7 cellular contexts compared by ENCODE assay signal in genomic region chr4:87005690-87006461, GRCh38.
DNase-seq lines count a peak whose midpoint lies in the region; ATAC-seq, FAIRE-seq and TF ChIP-seq lines count a peak whose summit lies in the region.

No MANE protein-coding gene starts in this region.

- H4K20me1 ChIP-seq in SK-N-SH (ENCODE audit: insufficient read depth): no peaks in the 10 kb centered on the region

- no peak for TF ChIP-seq POLR2A in stomach (IDR thresholded peaks at IDR 0.05)

- peaks cover 30% of the 10 kb centered on the region for H3K79me2 ChIP-seq in SK-N-SH (ENCODE audit: insufficient read depth)

- FAIRE-seq in GM18507 (lab: Jason Lieb, UNC): peak; percentile 84

- peak overlapping the region; percentile 88 to 90 for H3K4me3 ChIP-seq in SK-N-SH (ENCODE audit: low read depth in 2 of 2, low read length in 1 of 2)
- H3K4me3 ChIP-seq in mesodermal cell (ENCODE audit: extremely low read depth, insufficient read depth, low read length, poor library complexity, severe bottlenecking): peak overlapping the region; percentile 83
- H3K4me3 ChIP-seq in stomach: peak overlapping the region; percentile 66 to 81 (median 80)

- TF ChIP-seq EP300 in SK-N-SH (IDR thresholded peaks at IDR 0.05; ENCODE audit: borderline replicate concordance in 1 of 2, low read depth in 1 of 2, low read length in 1 of 2) (no peak), stomach (IDR thresholded peaks at IDR 0.05) (no peak)

- TF ChIP-seq CTCF in SK-N-SH (IDR thresholded peaks at IDR 0.05) (no peak), stomach (IDR thresholded peaks at IDR 0.05) (no peak)

- H3F3A ChIP-seq in SK-N-SH (replicated peaks; ENCODE audit: insufficient read depth): peaks cover 5% of the 10 kb centered on the region

- H3K9me2 ChIP-seq in SK-N-SH: no peaks in the 10 kb centered on the region

- H3K4me2 ChIP-seq in SK-N-SH: peak overlapping the region; percentile 82

- H3K4me1 ChIP-seq in SK-N-SH (ENCODE audit: control insufficient read depth in 1 of 2, insufficient read depth in 2 of 2, low read depth in 1 of 2, low read length in 1 of 2): peaks cover 0 to 11% of the 10 kb centered on the region in 2 experiments; a peak in 2 of 4 replicates
- peaks cover 38% of the 10 kb centered on the region for H3K4me1 ChIP-seq in mesodermal cell (ENCODE audit: control insufficient read depth, insufficient read depth, low read length, poor library complexity, severe bottlenecking)
- H3K4me1 ChIP-seq in stomach: peaks cover 10 to 48% (median 46%) of the 10 kb centered on the region in 4 donors

- H3K27ac ChIP-seq in SK-N-SH (ENCODE audit: low read depth in 2 of 2, low read length in 1 of 2) (peak overlapping the region; percentile 98 to 99), mesodermal cell (ENCODE audit: low read depth, low read length, severe bottlenecking) (peak overlapping the region; percentile 99), stomach (peak overlapping the region; percentile 89 to 97 (median 95))

- H2AFZ ChIP-seq in SK-N-SH (ENCODE audit: low read depth): peak overlapping the region; percentile 57

- no peak for DNase-seq in GM18507 (ENCODE audit: extremely low spot score, insufficient read length, low read depth)
- peak; percentile 28 for DNase-seq in SK-N-SH
- DNase-seq in central memory CD4-positive, alpha-beta T cell: peak; percentile 28
- no peak for DNase-seq in stomach
- DNase-seq in NCI-H1436 (lab: John Stamatoyannopoulos, UW): no peak

- 69% methylated on average over 16 of the region's 16 CpGs for WGBS in SK-N-SH (ENCODE audit: low lambda C conversion rate)
- 60 to 64% methylated on average over 11 of the region's 16 CpGs for WGBS in mesodermal cell (ENCODE audit: insufficient coverage in 2 of 2), 2 experiments
- 8 to 13% (median 11%) methylated on average over 16 of the region's 16 CpGs for WGBS in stomach, 5 donors

- CTCF ChIA-PET in SK-N-SH (lab: Yijun Ruan, JAX): interaction anchor here (0.8 to 5.5 kb wide), 8 partner anchors 22 to 87 kb away, joined by 3 to 35 read pairs (median 6); partner anchors contain the start of gene AFF1

- H3K27me3 ChIP-seq in SK-N-SH (ENCODE audit: insufficient read depth) (no peaks in the 10 kb centered on the region), stomach (no peaks in the 10 kb centered on the region)

- H3K9me3 ChIP-seq in SK-N-SH: no peaks in the 10 kb centered on the region
- no peaks in the 10 kb centered on the region for H3K9me3 ChIP-seq in mesodermal cell (ENCODE audit: control insufficient read depth, low read length)
- H3K9me3 ChIP-seq in stomach: no peaks in the 10 kb centered on the region

- peak; percentile 0 for ATAC-seq in HG03064 (IDR thresholded peaks at IDR 0.05; ENCODE audit: low read depth, unreplicated experiment)

- peak overlapping the region; percentile 96 for H3K9ac ChIP-seq in SK-N-SH

- intact Hi-C loops in stomach (cut with DNase I; ENCODE audit: low total_unique reads): no loop called here

- TF ChIP-seq RAD21 in SK-N-SH (IDR thresholded peaks at IDR 0.05; ENCODE audit: low read length): no peak

- no peaks in the 10 kb centered on the region for H3K36me3 ChIP-seq in SK-N-SH (replicated peaks in 1 of 2; ENCODE audit: control insufficient read depth in 1 of 2, insufficient read depth in 2 of 2, low read length in 1 of 2)
- H3K36me3 ChIP-seq in mesodermal cell (ENCODE audit: control insufficient read depth, insufficient read depth, low read length): no peaks in the 10 kb centered on the region
- no peaks in the 10 kb centered on the region for H3K36me3 ChIP-seq in stomach

- POLR2A ChIA-PET in SK-N-SH (lab: Yijun Ruan, JAX): interaction anchor here (0.6 to 2.2 kb wide), 10 partner anchors 9 to 385 kb away, joined by 3 to 14 read pairs (median 3); partner anchors contain the start of genes AFF1 and HSD17B11

TF ChIP-seq in SK-N-SH, 30 proteins besides CTCF, POLR2A, EP300 and RAD21:
- TF ChIP-seq TCF12 (IDR thresholded peaks at IDR 0.05): no peak
- TF ChIP-seq YY1 (IDR thresholded peaks at IDR 0.05; ENCODE audit: low read depth): no peak
- TF ChIP-seq CHD2 (IDR thresholded peaks at IDR 0.05; ENCODE audit: low read length, partially characterized antibody): no peak
- no peak for TF ChIP-seq NFIC (IDR thresholded peaks at IDR 0.05; ENCODE audit: borderline replicate concordance)
- TF ChIP-seq MEF2A (IDR thresholded peaks at IDR 0.05; ENCODE audit: borderline replicate concordance, low read depth): no peak
- no peak for TF ChIP-seq IRF3 (IDR thresholded peaks at IDR 0.05; ENCODE audit: low read depth, low read length)
- no peak for TF ChIP-seq USF2 (IDR thresholded peaks at IDR 0.05; ENCODE audit: borderline replicate concordance, low read depth, low read length)
- no peak for TF ChIP-seq FOXM1 (IDR thresholded peaks at IDR 0.05; ENCODE audit: low read depth)
- no peak for TF ChIP-seq GABPA (IDR thresholded peaks at IDR 0.05; ENCODE audit: low read depth)

Comparison
In these comparisons a context has a peak if more than half of its experiments do, and no peak if none do; other contexts are left out.
1. DNase-seq: peak in SK-N-SH (single experiment) and central memory CD4-positive, alpha-beta T cell (single experiment); none in GM18507 (single experiment), stomach (single experiment) and NCI-H1436 (single experiment).
2. Peak in every context shown above with its lines, with median percentiles within 50 percentile points of each other: H3K27ac ChIP-seq and H3K4me3 ChIP-seq.